Comparison of ENCODE assay signal across 1 cellular context in the genomic region with DNA sequence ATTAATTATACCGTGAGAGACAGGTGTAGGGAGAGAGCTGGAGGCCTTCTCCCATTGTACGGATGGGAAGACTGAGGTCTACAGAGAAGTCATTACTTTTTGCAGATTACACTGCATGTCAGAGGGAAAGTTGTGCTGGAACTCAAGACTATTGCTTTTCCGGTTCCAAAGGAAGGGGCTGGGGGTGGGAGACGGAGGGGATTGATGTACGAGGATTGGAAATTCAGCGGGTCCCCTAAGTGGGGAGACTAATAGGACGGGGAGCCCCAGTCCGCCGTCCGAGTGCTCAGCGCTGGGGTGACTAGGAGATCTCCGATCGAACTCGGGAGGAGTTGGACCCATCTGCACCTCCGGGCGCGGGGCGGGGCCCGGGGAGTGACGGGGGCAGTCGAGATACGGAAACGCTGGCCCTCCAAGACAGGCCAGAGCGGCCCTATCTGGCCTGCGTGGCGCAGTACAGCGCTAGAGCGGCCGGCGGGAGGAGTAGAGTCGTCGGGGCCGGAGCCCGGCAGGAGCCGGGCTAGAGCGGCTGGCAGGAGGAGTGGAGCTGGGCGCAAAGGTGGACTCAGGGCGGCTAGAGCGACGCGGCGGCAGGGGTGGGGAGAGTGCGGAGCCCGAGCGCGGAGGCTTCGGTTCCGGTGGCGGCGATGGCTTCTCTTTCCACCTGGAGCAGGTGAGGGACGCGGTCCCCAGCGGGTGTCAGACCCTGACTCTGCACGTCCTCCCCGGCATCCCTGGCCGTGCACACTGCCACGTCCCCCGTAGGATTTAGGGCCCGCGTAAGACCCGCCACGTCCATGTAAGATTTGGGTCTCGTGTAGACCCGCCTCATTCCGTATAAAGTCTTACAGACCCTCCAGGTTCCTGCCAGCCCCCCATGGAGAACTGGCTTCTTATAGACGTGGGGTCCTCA.
TF ChIP-seq lines count a peak whose summit lies in the region.

No MANE protein-coding gene starts in this region.

TF ChIP-seq in A549, 52 proteins besides CTCF, POLR2A, EP300 and RAD21 (continued from another document):
- TF ChIP-seq PHF8 (IDR thresholded peaks at IDR 0.05; ENCODE audit: borderline replicate concordance, low read depth) (peak; percentile 2; the same call in 1 of the 2 replicates), JUN (IDR thresholded peaks at IDR 0.05) (peak; percentile 96 to 100), HOXB13 (CRISPR knock-in tag; IDR thresholded peaks at IDR 0.05; ENCODE audit: low read depth) (no peak), ZC3H11A (IDR thresholded peaks at IDR 0.05) (no peak), MYC (IDR thresholded peaks at IDR 0.05; ENCODE audit: borderline replicate concordance, low read length) (peak; percentile 79; the same call in 1 of the 2 replicates), EHMT2 (IDR thresholded peaks at IDR 0.05; ENCODE audit: low read depth) (no peak), MAFK (IDR thresholded peaks at IDR 0.05; ENCODE audit: partially characterized antibody) (no peak), CEBPB (IDR thresholded peaks at IDR 0.05) (0 out of 4 replicates have a peak, but pooled peaks of 1 of the 2 experiments have one; percentile 5), POLR2AphosphoS2 (conservative IDR thresholded peaks at IDR 0.05; ENCODE audit: low read length) (no peak), RARB (CRISPR knock-in tag; IDR thresholded peaks at IDR 0.05) (peak; percentile 56; the same call in 1 of the 2 replicates), SREBF2 (IDR thresholded peaks at IDR 0.05) (no peak), NPAS2 (CRISPR knock-in tag; IDR thresholded peaks at IDR 0.05; ENCODE audit: borderline replicate concordance) (no peak), HOXA7 (CRISPR knock-in tag; IDR thresholded peaks at IDR 0.05) (no peak), SMC3 (IDR thresholded peaks at IDR 0.05) (peak; percentile 49; the same call in 2 of the 3 replicates), TP53 (CRISPR knock-in tag; IDR thresholded peaks at IDR 0.05) (peak; percentile 48; the same call in 1 of the 2 replicates), PBX3 (IDR thresholded peaks at IDR 0.05) (peak; percentile 88), JUNB (IDR thresholded peaks at IDR 0.05) (no peak), HEYL (CRISPR knock-in tag; IDR thresholded peaks at IDR 0.05) (no peak), ZFP36 (IDR thresholded peaks at IDR 0.05; ENCODE audit: borderline replicate concordance, partially characterized antibody) (no peak), NR3C1 (IDR thresholded peaks at IDR 0.05) (no peak), REST (IDR thresholded peaks at IDR 0.05) (no peak), FOSL2 (IDR thresholded peaks at IDR 0.05) (no peak), FOSL2 (CRISPR knock-in tag; IDR thresholded peaks at IDR 0.05) (no peak), BCL3 (IDR thresholded peaks at IDR 0.05) (peak; percentile 92), CHD2 (IDR thresholded peaks at IDR 0.05; ENCODE audit: low read length, partially characterized antibody) (no peak), GATA3 (IDR thresholded peaks at IDR 0.05; ENCODE audit: borderline replicate concordance) (peak; percentile 68), HES2 (IDR thresholded peaks at IDR 0.05) (no peak), USF2 (IDR thresholded peaks at IDR 0.05) (no peak), CBX2 (IDR thresholded peaks at IDR 0.05; ENCODE audit: borderline replicate concordance, low read depth) (no peak), E2F6 (IDR thresholded peaks at IDR 0.05; ENCODE audit: borderline replicate concordance, low read depth) (peak; percentile 70; the same call in 1 of the 2 replicates), KDM5A (IDR thresholded peaks at IDR 0.05) (no peak), FOSB (CRISPR knock-in tag; IDR thresholded peaks at IDR 0.05) (peak; percentile 32; the same call in 1 of the 2 replicates), CBX8 (IDR thresholded peaks at IDR 0.05) (no peak), EHF (CRISPR knock-in tag; IDR thresholded peaks at IDR 0.05) (0 out of 2 replicates have a peak, but pooled peaks have one; percentile 30), RCOR1 (IDR thresholded peaks at IDR 0.05; ENCODE audit: low read depth, low read length) (peak; percentile 99), ZSCAN20 (CRISPR knock-in tag; IDR thresholded peaks at IDR 0.05) (no peak), ZNF302 (CRISPR knock-in tag; IDR thresholded peaks at IDR 0.05) (no peak), RFX5 (IDR thresholded peaks at IDR 0.05) (0 out of 2 replicates have a peak, but pooled peaks have one; percentile 52), HOXB5 (CRISPR knock-in tag; IDR thresholded peaks at IDR 0.05) (peak; percentile 90), KDM1A (IDR thresholded peaks at IDR 0.05; ENCODE audit: low read depth) (peak; percentile 99), NFE2L2 (conservative IDR thresholded peaks at IDR 0.05; ENCODE audit: low read length) (no peak), BHLHE40 (IDR thresholded peaks at IDR 0.05; ENCODE audit: low read depth, low read length) (no peak), CHD4 (IDR thresholded peaks at IDR 0.05; ENCODE audit: borderline replicate concordance) (peak; percentile 85), HDAC2 (IDR thresholded peaks at IDR 0.05) (peak; percentile 99), RNF2 (IDR thresholded peaks at IDR 0.05; ENCODE audit: borderline replicate concordance, low read depth) (0 out of 2 replicates have a peak, but pooled peaks have one; percentile 18), MAZ (IDR thresholded peaks at IDR 0.05; ENCODE audit: borderline replicate concordance, low read depth, low read length) (peak; percentile 99), TFCP2L1 (CRISPR knock-in tag; IDR thresholded peaks at IDR 0.05) (0 out of 2 replicates have a peak, but pooled peaks have one; percentile 26)
- TF ChIP-seq, protein P1, sequence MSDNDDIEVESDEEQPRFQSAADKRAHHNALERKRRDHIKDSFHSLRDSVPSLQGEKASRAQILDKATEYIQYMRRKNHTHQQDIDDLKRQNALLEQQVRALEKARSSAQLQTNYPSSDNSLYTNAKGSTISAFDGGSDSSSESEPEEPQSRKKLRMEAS (IDR thresholded peaks at IDR 0.05): peak; percentile 93
- TF ChIP-seq, protein P2, sequence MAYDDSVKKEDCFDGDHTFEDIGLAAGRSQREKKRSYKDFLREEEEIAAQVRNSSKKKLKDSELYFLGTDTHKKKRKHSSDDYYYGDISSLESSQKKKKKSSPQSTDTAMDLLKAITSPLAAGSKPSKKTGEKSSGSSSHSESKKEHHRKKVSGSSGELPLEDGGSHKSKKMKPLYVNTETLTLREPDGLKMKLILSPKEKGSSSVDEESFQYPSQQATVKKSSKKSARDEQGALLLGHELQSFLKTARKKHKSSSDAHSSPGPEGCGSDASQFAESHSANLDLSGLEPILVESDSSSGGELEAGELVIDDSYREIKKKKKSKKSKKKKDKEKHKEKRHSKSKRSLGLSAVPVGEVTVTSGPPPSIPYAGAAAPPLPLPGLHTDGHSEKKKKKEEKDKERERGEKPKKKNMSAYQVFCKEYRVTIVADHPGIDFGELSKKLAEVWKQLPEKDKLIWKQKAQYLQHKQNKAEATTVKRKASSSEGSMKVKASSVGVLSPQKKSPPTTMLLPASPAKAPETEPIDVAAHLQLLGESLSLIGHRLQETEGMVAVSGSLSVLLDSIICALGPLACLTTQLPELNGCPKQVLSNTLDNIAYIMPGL (CRISPR knock-in tag; IDR thresholded peaks at IDR 0.05; ENCODE audit: borderline replicate concordance): peak; percentile 60; the same call in 1 of the 2 replicates
- TF ChIP-seq, protein P3, sequence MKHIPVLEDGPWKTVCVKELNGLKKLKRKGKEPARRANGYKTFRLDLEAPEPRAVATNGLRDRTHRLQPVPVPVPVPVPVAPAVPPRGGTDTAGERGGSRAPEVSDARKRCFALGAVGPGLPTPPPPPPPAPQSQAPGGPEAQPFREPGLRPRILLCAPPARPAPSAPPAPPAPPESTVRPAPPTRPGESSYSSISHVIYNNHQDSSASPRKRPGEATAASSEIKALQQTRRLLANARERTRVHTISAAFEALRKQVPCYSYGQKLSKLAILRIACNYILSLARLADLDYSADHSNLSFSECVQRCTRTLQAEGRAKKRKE (CRISPR knock-in tag; IDR thresholded peaks at IDR 0.05; ENCODE audit: low read depth): peak; percentile 74; the same call in 1 of the 2 replicates
